21 cellular contexts compared by ENCODE assay signal in the genomic region with DNA sequence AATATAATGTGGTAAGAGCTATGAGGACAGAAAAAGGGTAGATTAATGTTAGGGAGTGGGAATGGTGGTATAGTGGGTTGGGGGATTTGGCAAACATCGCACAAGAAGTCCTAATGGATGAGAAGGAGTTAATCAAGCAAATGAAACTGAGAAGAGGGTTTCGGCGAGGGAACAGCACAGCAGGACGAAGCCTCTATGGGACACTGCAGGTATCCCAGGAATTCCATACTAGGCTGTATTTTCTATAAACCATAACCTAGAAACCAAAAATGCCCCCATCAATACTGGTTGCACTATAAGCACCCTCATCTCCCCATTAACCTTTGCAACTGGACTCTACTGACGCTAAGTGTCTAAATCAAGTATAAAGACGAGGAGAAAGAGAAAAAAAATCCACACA. TPM values are rescaled to one million over a fixed set of nuclear protein-coding genes. Genes with fewer than 3 reads are reported as not detected.
A peak's percentile ranks its signal among the peaks of the same experiment; 100 is the strongest.
DNase-seq lines count a peak whose midpoint lies in the region; ATAC-seq and TF ChIP-seq lines count a peak whose summit lies in the region.
"Had no signal": no experiment of that assay in that cellular context is flagged by ENCODE, and none has a peak within 500 bp of the region (broad histone marks: within the 10 kb centered on the region; RNA-seq: fewer than 3 reads in every experiment).

No MANE protein-coding gene starts in this region.

- H3K4me1 Mint-ChIP-seq in Caco-2 (ENCODE audit: low read depth, unreplicated experiment): peaks cover 31% of the 10 kb centered on the region
- peaks cover 64 to 69% of the 10 kb centered on the region in 2 experiments for H3K4me1 Mint-ChIP-seq in H9
- peaks cover 82% of the 10 kb centered on the region for H3K4me1 Mint-ChIP-seq in chondrocyte (ENCODE audit: low read depth)

- peaks cover 81% of the 10 kb centered on the region for H3K4me1 ChIP-seq in Caco-2
- peaks cover 30% of the 10 kb centered on the region for H3K4me1 ChIP-seq in H9 (ENCODE audit: insufficient read depth, low read length)
- H3K4me1 ChIP-seq in trophoblast cell (ENCODE audit: control insufficient read depth in 1 of 2, insufficient read depth in 2 of 2, low read length in 2 of 2): peaks cover 0 to 3% of the 10 kb centered on the region in 2 experiments

- H2BK5ac ChIP-seq in H9 (ENCODE audit: insufficient read length, low read length) (no peak overlapping the region), trophoblast cell (ENCODE audit: low read depth, low read length, poor library complexity) (no peak overlapping the region)

- H3K27me3 ChIP-seq in Caco-2 (replicated peaks; ENCODE audit: control insufficient read depth, insufficient read depth, low read length) (no peaks in the 10 kb centered on the region), H9 (ENCODE audit: insufficient read depth, low read length) (no peaks in the 10 kb centered on the region), trophoblast cell (ENCODE audit: insufficient read depth, low read length) (no peaks in the 10 kb centered on the region), H7 (ENCODE audit: control insufficient read depth, insufficient read depth, low read length) (no peaks in the 10 kb centered on the region)

- H4K5ac ChIP-seq in H9 (ENCODE audit: insufficient read length, low read depth, low read length): no peak overlapping the region

- no peak overlapping the region for H2BK12ac ChIP-seq in H9 (ENCODE audit: insufficient read length, low read depth, low read length)
- no peak overlapping the region for H2BK12ac ChIP-seq in trophoblast cell (ENCODE audit: low read length)

- H3K9me3 ChIP-seq in Caco-2 (no peaks in the 10 kb centered on the region), H9 (ENCODE audit: control insufficient read depth, low read depth, low read length) (no peaks in the 10 kb centered on the region), trophoblast cell (ENCODE audit: insufficient read depth, low read depth, low read length) (no peaks in the 10 kb centered on the region)
- H3K9me3 ChIP-seq: HAP-1 had no signal

- no peak overlapping the region for H3K4me3 ChIP-seq in Caco-2 (ENCODE audit: low read depth, low read length)
- H3K4me3 ChIP-seq in trophoblast cell (ENCODE audit: low read depth, low read length): no peak overlapping the region
- no peak overlapping the region for H3K4me3 ChIP-seq in H7 (ENCODE audit: insufficient read depth, low read depth, low read length)
- H3K4me3 ChIP-seq: HAP-1 had no signal

- H3K18ac ChIP-seq in H9 (ENCODE audit: insufficient read length, low read depth, low read length) (no peak overlapping the region), trophoblast cell (ENCODE audit: low read length) (no peak overlapping the region)

- no peak overlapping the region for H4K91ac ChIP-seq in H9 (ENCODE audit: insufficient read length, low read depth, low read length)
- H4K91ac ChIP-seq in trophoblast cell (ENCODE audit: low read depth, low read length): no peak overlapping the region

- H2BK20ac ChIP-seq in H9 (ENCODE audit: low read depth, low read length, poor library complexity, severe bottlenecking): no peak overlapping the region

- no peak overlapping the region for H3K56ac ChIP-seq in H9 (ENCODE audit: insufficient read length, low read depth, low read length)

- H3K23ac ChIP-seq in H9 (ENCODE audit: insufficient read length, low read depth, low read length) (no peak overlapping the region), trophoblast cell (ENCODE audit: low read length) (no peak overlapping the region)

- H3K4me2 ChIP-seq in H9 (ENCODE audit: insufficient read depth, insufficient read length, low read length) (peak overlapping the region; percentile 14), trophoblast cell (ENCODE audit: low read length) (no peak overlapping the region)

- peaks cover 10% of the 10 kb centered on the region for H3K36me3 Mint-ChIP-seq in Caco-2 (ENCODE audit: insufficient read depth, unreplicated experiment)
- peaks cover 0 to 6% (median 3%) of the 10 kb centered on the region in 3 experiments; a peak in 3 of 7 replicates for H3K36me3 Mint-ChIP-seq in H9 (ENCODE audit: insufficient read depth in 1 of 3, low read depth in 3 of 3)
- H3K36me3 Mint-ChIP-seq in chondrocyte (ENCODE audit: low read depth): no peaks in the 10 kb centered on the region

- H2AK5ac ChIP-seq in H9 (ENCODE audit: insufficient read length, low read length): no peak overlapping the region
- no peak overlapping the region for H2AK5ac ChIP-seq in trophoblast cell (ENCODE audit: low read length)

- no peak overlapping the region for H2BK15ac ChIP-seq in H9 (ENCODE audit: low read depth, low read length)

- CTCF ChIA-PET in Caco-2 (lab: Charles Lee): interaction anchor here (0.5 kb wide), 1 partner anchor 206 kb away, joined by 3 read pairs; no protein-coding TSS in a partner anchor

- H3K27me3 Mint-ChIP-seq in Caco-2 (ENCODE audit: insufficient read depth, unreplicated experiment) (no peaks in the 10 kb centered on the region), H9 (ENCODE audit: low read depth) (no peaks in the 10 kb centered on the region), chondrocyte (ENCODE audit: low read depth) (no peaks in the 10 kb centered on the region)
- H3K27me3 Mint-ChIP-seq: CD8-positive, alpha-beta memory T cell had no signal

- H2AFZ ChIP-seq in H9 (ENCODE audit: low read length): no peak overlapping the region
- no peak overlapping the region for H2AFZ ChIP-seq in trophoblast cell (ENCODE audit: insufficient read depth, low read length, poor library complexity)

- H3K4ac ChIP-seq in H9 (ENCODE audit: low read depth, low read length) (no peak overlapping the region), trophoblast cell (ENCODE audit: low read depth, low read length) (peak overlapping the region; percentile 3)

- no peaks in the 10 kb centered on the region for H4K20me1 ChIP-seq in H9 (ENCODE audit: control insufficient read depth, insufficient read depth, insufficient read length)

- DNase-seq in Caco-2: no peak
- DNase-seq in H9: no peak
- DNase-seq in chondrocyte (ENCODE audit: low spot score): no peak
- peak in 1 of 2 donors; percentile 66 for DNase-seq in trophoblast cell
- DNase-seq in H7: no peak
- DNase-seq in 8988T: no peak
- DNase-seq: AML-193; C1 segment of cervical spinal cord; CD8-positive, alpha-beta memory T cell; DMS53; GDM1; Karpas-422; NCI-H1417 treated with DMSO at 0.1 percent for 48 hours; NCI-H187; NCI-H2107; NCI-H446 treated with DMSO at 0.1 percent for 48 hours; NCI-H526 treated with DMSO at 0.1 percent for 48 hours; PC-3; Right ventricle myocardium superior had no signal

- H3K23me2 ChIP-seq in H9 (ENCODE audit: insufficient read length, low read depth, low read length, poor library complexity, severe bottlenecking): no peaks in the 10 kb centered on the region

- WGBS in H9 (ENCODE audit: extremely low coverage, insufficient read length, low lambda C conversion rate): no CpG with 5 or more reads among the region's 6 CpGs
- no CpG with 5 or more reads among the region's 6 CpGs for whole genome bisulfite sequencing in trophoblast cell (ENCODE audit: extremely low coverage, insufficient coverage, insufficient read length)

- no peak overlapping the region for H3T11ph ChIP-seq in H9 (ENCODE audit: low read length)

- intact Hi-C loops in Caco-2 (cut with micrococcal nuclease; ENCODE audit: unreplicated experiment): no loop called here

- H4K12ac ChIP-seq in trophoblast cell (ENCODE audit: low read depth, low read length): no peak overlapping the region

- no peak overlapping the region for H4K8ac ChIP-seq in H9 (replicated peaks; ENCODE audit: insufficient read length, low read depth, low read length)
- H4K8ac ChIP-seq in trophoblast cell (ENCODE audit: low read depth, low read length): no peak overlapping the region

- no peak overlapping the region for H3K27ac ChIP-seq in H9 (ENCODE audit: insufficient read length, low read depth, low read length)
- H3K27ac ChIP-seq in trophoblast cell (ENCODE audit: low read depth, low read length): no peak overlapping the region

- peak overlapping the region; percentile 34 for H3K27ac Mint-ChIP-seq in Caco-2 (ENCODE audit: unreplicated experiment)
- H3K27ac Mint-ChIP-seq in H9: peak overlapping the region; percentile 30 to 56 (median 31); a peak in 4 of 7 replicates
- peak overlapping the region; percentile 60 for H3K27ac Mint-ChIP-seq in chondrocyte (ENCODE audit: unreplicated experiment)

- H3K9ac ChIP-seq in H9 (ENCODE audit: extremely low read depth, insufficient read length, low read length): no peak overlapping the region
- H3K9ac ChIP-seq in trophoblast cell (ENCODE audit: low read length): no peak overlapping the region

- no peaks in the 10 kb centered on the region for H3K36me3 ChIP-seq in Caco-2 (ENCODE audit: control insufficient read depth, insufficient read depth, low read length)
- H3K36me3 ChIP-seq in trophoblast cell (ENCODE audit: control insufficient read depth in 1 of 2, insufficient read depth in 2 of 2, low read length in 2 of 2): no peaks in the 10 kb centered on the region
- no peaks in the 10 kb centered on the region for H3K36me3 ChIP-seq in H7 (replicated peaks; ENCODE audit: control insufficient read depth, insufficient read depth, low read length)
- H3K36me3 ChIP-seq: HAP-1 had no signal

- H3K9me3 Mint-ChIP-seq in Caco-2 (ENCODE audit: unreplicated experiment): no peaks in the 10 kb centered on the region
- no peaks in the 10 kb centered on the region for H3K9me3 Mint-ChIP-seq in H9
- H3K9me3 Mint-ChIP-seq in chondrocyte (ENCODE audit: low read depth): no peaks in the 10 kb centered on the region
- H3K9me3 Mint-ChIP-seq: CD8-positive, alpha-beta memory T cell had no signal

- ATAC-seq in HG02759 (IDR thresholded peaks at IDR 0.05; ENCODE audit: unreplicated experiment): no peak
- ATAC-seq: PC-3 had no signal

- H3K79me1 ChIP-seq in H9 (ENCODE audit: insufficient read depth, low read depth, low read length, poor library complexity, severe bottlenecking) (peaks cover 3% of the 10 kb centered on the region), trophoblast cell (ENCODE audit: low read length) (peaks cover 3% of the 10 kb centered on the region)

- BruUV-seq in Caco-2 (replicated peaks; lab: Mats Ljungman, UMichigan): no TSS peak

- H3K4me3 Mint-ChIP-seq in Caco-2 (ENCODE audit: unreplicated experiment): no peak overlapping the region
- no peak overlapping the region; a peak in 1 of 5 replicates for H3K4me3 Mint-ChIP-seq in H9
- H3K4me3 Mint-ChIP-seq in chondrocyte (ENCODE audit: unreplicated experiment): no peak overlapping the region

- POLR2A ChIA-PET in Caco-2 (lab: Charles Lee): interaction anchor here (0.6 kb wide), 1 partner anchor 95 kb away, joined by 3 read pairs; no protein-coding TSS in a partner anchor

- H2BK120ac ChIP-seq in H9 (ENCODE audit: low read depth, low read length, poor library complexity, severe bottlenecking): no peak overlapping the region
- no peak overlapping the region for H2BK120ac ChIP-seq in trophoblast cell (ENCODE audit: insufficient read depth, low read length, poor library complexity)

- TF ChIP-seq CTCF in Caco-2 (IDR thresholded peaks at IDR 0.05; ENCODE audit: insufficient read depth in 1 of 2, low read depth in 1 of 2, low read length in 1 of 2, severe bottlenecking in 1 of 2, unreplicated experiment in 1 of 2): no peak
- no peak for TF ChIP-seq CTCF in H9 (conservative IDR thresholded peaks at IDR 0.05)
- no peak for TF ChIP-seq CTCF in chondrocyte (IDR thresholded peaks at IDR 0.05)

- no peak overlapping the region for H3K14ac ChIP-seq in H9 (ENCODE audit: insufficient read depth, low read length)
- H3K14ac ChIP-seq in trophoblast cell (ENCODE audit: low read length): no peak overlapping the region

- H3K79me2 ChIP-seq in H9 (ENCODE audit: insufficient read depth, low read length) (peaks cover 37% of the 10 kb centered on the region; the same call in 1 of the 2 replicates), trophoblast cell (ENCODE audit: control insufficient read depth, insufficient read depth, low read length, poor library complexity) (peaks cover 2% of the 10 kb centered on the region)

RNA-seq across cellular contexts. Expression of a gene that starts 10.3 kb away (rescaled TPM):
- total RNA-seq in Caco-2 (2022) (110 and 123 TPM in 2 replicates), H9 (2021) (54.1 and 55.7 TPM in 2 replicates), chondrocyte (52.3 to 68.0 TPM (median 61.3 TPM) in 3 replicates)
- polyA plus RNA-seq in trophoblast cell (2013): 27.3 and 28.3 TPM in 2 replicates
- 88.8 and 118 TPM in 2 replicates for total RNA-seq in H7 (2014; rRNA removed; shearing (Covaris generic))

RNA-seq across cellular contexts. Expression of a gene that starts 22.4 kb away (rescaled TPM):
- total RNA-seq in Caco-2 (2022) (64.9 and 66.6 TPM in 2 replicates), H9 (2021) (46.1 and 47.8 TPM in 2 replicates), chondrocyte (23.5 to 24.6 TPM (median 23.8 TPM) in 3 replicates)
- 28.2 and 28.9 TPM in 2 replicates for polyA plus RNA-seq in trophoblast cell (2013)
- 80.7 and 88.1 TPM in 2 replicates for total RNA-seq in H7 (2014; rRNA removed; shearing (Covaris generic))
